26 cellular contexts compared by ENCODE assay signal in genomic region chr1:37360011-37360410, GRCh38.
"Had no signal": no experiment of that assay in that cellular context is flagged by ENCODE, and none has a peak within 500 bp of the region (broad histone marks: within the 10 kb centered on the region; RNA-seq: fewer than 3 reads in every experiment).

No MANE protein-coding gene starts in this region.

- H3K27ac Mint-ChIP-seq: activated CD4-positive, alpha-beta T cell treated with anti-CD3 and anti-CD28 coated beads for 36 hours; activated naive CD8-positive, alpha-beta T cell; activated T-cell treated with anti-CD3 and anti-CD28 coated beads, Interleukin-2, amount 50 U/mL, for 24 hours; activated T-helper 17 cell treated with anti-CD3 and anti-CD28 coated beads, Interleukin-2, amount 50 U/mL, for 72 hours; dendritic cell treated with granulocyte-macrophage colony-stimulating factor and Interleukin-4, amounts not matched to agents 40 ng/mL and 50 ng/mL, for 4 days; naive thymus-derived CD4-positive, alpha-beta T cell; stimulated activated naive B cell treated with anti-CD40 and anti-IgM and Interleukin-4, amounts not matched to agents 10 μg/mL and 1 μg/mL and 100 μg/mL, for 72 hours; WTC11 had no signal

- H3K4me1 ChIP-seq: adrenal gland, ascending aorta, foreskin keratinocyte, lower lobe of right lung, upper lobe of left lung had no signal

- DNase-seq: activated CD4-positive, alpha-beta T cell treated with anti-CD3 and anti-CD28 coated beads for 36 hours; activated CD4-positive, alpha-beta T cell treated with anti-CD3 and anti-CD28 coated beads, Interleukin-2, amount 50 U/mL, for 4 hours; activated CD8-positive, alpha-beta memory T cell treated with anti-CD3 and anti-CD28 coated beads for 24 hours; activated CD8-positive, alpha-beta memory T cell treated with anti-CD3 and anti-CD28 coated beads, Interleukin-2, amount 50 U/mL, for 4 hours; activated T-cell treated with anti-CD3 and anti-CD28 coated beads, Interleukin-2, amount 50 U/mL, for 24 hours; adrenal gland; brain microvascular endothelial cell; caudate nucleus; effector memory CD4-positive, alpha-beta T cell; foreskin keratinocyte; kidney; lower lobe of right lung; naive thymus-derived CD4-positive, alpha-beta T cell; stimulated activated CD4-positive, alpha-beta T cell treated with anti-CD3 and anti-CD28 coated beads, Interleukin-15, amount 100 ng/mL, for 24 hours; stimulated activated naive B cell treated with anti-CD40 and anti-IgM and Interleukin-4, amounts not matched to agents 10 μg/mL and 1 μg/mL and 100 μg/mL, for 72 hours; T1000; upper lobe of left lung had no signal

- H3K36me3 Mint-ChIP-seq: activated naive CD8-positive, alpha-beta T cell; naive thymus-derived CD4-positive, alpha-beta T cell; stimulated activated naive B cell treated with anti-CD40 and anti-IgM and Interleukin-4, amounts not matched to agents 10 μg/mL and 1 μg/mL and 100 μg/mL, for 72 hours; WTC11 had no signal

- H3K9me3 ChIP-seq: adrenal gland, ascending aorta, lower lobe of right lung, thoracic aorta, upper lobe of left lung had no signal

- ATAC-seq: activated CD4-positive, alpha-beta T cell treated with anti-CD3 and anti-CD28 coated beads for 36 hours; activated T-helper 17 cell treated with anti-CD3 and anti-CD28 coated beads, Interleukin-2, amount 50 U/mL, for 72 hours; foreskin keratinocyte; lower lobe of right lung; naive thymus-derived CD4-positive, alpha-beta T cell; sciatic nerve; stimulated activated naive B cell treated with anti-CD40 and anti-IgM and Interleukin-4, amounts not matched to agents 10 μg/mL and 1 μg/mL and 100 μg/mL, for 72 hours; WTC11 had no signal

- H3K4me1 Mint-ChIP-seq: activated CD4-positive, alpha-beta T cell treated with anti-CD3 and anti-CD28 coated beads for 36 hours; activated T-helper 17 cell treated with anti-CD3 and anti-CD28 coated beads, Interleukin-2, amount 50 U/mL, for 72 hours; naive thymus-derived CD4-positive, alpha-beta T cell had no signal

- H3K4me3 Mint-ChIP-seq: activated CD4-positive, alpha-beta T cell treated with anti-CD3 and anti-CD28 coated beads for 36 hours; activated naive CD8-positive, alpha-beta T cell; activated T-cell treated with anti-CD3 and anti-CD28 coated beads, Interleukin-2, amount 50 U/mL, for 24 hours; activated T-helper 17 cell treated with anti-CD3 and anti-CD28 coated beads, Interleukin-2, amount 50 U/mL, for 72 hours; dendritic cell treated with granulocyte-macrophage colony-stimulating factor and Interleukin-4, amounts not matched to agents 40 ng/mL and 50 ng/mL, for 4 days; naive thymus-derived CD4-positive, alpha-beta T cell; neural crest cell; stimulated activated naive B cell treated with anti-CD40 and anti-IgM and Interleukin-4, amounts not matched to agents 10 μg/mL and 1 μg/mL and 100 μg/mL, for 72 hours; WTC11 had no signal

- H3K9me3 Mint-ChIP-seq: activated T-cell treated with anti-CD3 and anti-CD28 coated beads, Interleukin-2, amount 50 U/mL, for 24 hours; activated T-helper 17 cell treated with anti-CD3 and anti-CD28 coated beads, Interleukin-2, amount 50 U/mL, for 72 hours; dendritic cell treated with granulocyte-macrophage colony-stimulating factor and Interleukin-4, amounts not matched to agents 40 ng/mL and 50 ng/mL, for 4 days; neural crest cell; stimulated activated naive B cell treated with anti-CD40 and anti-IgM and Interleukin-4, amounts not matched to agents 10 μg/mL and 1 μg/mL and 100 μg/mL, for 72 hours; WTC11 had no signal

- H3K4me3 ChIP-seq: adrenal gland, ascending aorta, lower lobe of right lung, smooth muscle cell, thoracic aorta, upper lobe of left lung had no signal

- H3K27ac ChIP-seq: adrenal gland, ascending aorta, brain microvascular endothelial cell, foreskin keratinocyte, lower lobe of right lung, thoracic aorta, upper lobe of left lung had no signal

- H3K36me3 ChIP-seq: adrenal gland, ascending aorta, brain microvascular endothelial cell, lower lobe of right lung, thoracic aorta, upper lobe of left lung had no signal
